1 cellular context compared by ENCODE assay signal in the genomic region with DNA sequence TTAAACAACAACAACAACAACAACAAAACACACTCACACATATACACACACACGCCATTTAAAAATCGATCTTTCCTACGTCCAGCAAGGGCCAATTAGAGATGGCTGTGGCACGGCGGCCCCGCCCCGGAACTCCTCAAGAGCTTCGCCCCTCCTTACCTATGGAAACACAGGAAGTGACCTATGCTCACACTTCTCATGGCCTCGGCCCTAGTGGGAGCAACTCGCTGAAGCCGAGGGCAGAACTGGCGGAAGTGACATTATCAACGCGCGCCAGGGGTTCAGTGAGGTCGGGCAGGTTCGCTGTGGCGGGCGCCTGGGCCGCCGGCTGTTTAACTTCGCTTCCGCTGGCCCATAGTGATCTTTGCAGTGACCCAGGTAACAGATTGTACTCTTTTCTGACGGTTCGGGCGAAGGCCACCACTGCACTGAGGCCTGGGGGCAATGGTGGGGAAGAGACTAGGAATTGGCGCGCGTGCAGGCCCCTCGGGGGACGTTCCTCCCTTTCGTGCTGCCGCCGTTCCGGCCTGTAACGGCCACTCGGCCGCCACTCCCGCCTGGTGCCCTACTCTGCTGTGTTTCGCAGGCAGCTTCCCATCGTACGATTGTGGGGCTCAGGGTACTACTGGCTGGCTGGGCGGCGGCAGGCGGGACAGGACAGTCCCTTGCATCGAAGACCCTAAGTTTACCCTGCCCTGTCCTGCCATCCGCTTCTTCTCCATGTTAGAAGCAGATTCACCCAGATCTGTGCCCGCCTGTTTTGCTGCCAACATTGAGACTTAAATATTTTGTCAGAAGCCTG.
TF ChIP-seq lines count a peak whose summit lies in the region.

A gene (plus strand): TSS at position 284 of the 802 bp plus-strand sequence. CDS start 2,661 bp downstream, outside the sequence.

TF ChIP-seq in H1, 55 proteins besides CTCF, POLR2A, EP300 and RAD21 (continued from another document):
- TF ChIP-seq KDM1A (IDR thresholded peaks at IDR 0.05; ENCODE audit: borderline replicate concordance, low read length) (no peak), JUND (IDR thresholded peaks at IDR 0.05; ENCODE audit: low read length) (peak; percentile 57; the same call in 1 of the 2 replicates), SIRT6 (IDR thresholded peaks at IDR 0.05; ENCODE audit: low read length) (no peak), HDAC2 (IDR thresholded peaks at IDR 0.05; ENCODE audit: borderline replicate concordance in 1 of 2, low read depth in 2 of 2, low read length in 2 of 2) (no peak), SIN3A (conservative IDR thresholded peaks at IDR 0.05 in 1 of 2, IDR thresholded peaks at IDR 0.05 in 1 of 2; ENCODE audit: low read depth in 1 of 2, low read length in 2 of 2) (peak in 1 of 2 experiments; percentile 84; a peak in 3 of 4 replicates), CEBPB (IDR thresholded peaks at IDR 0.05; ENCODE audit: low read depth, low read length) (no peak), MAFK (IDR thresholded peaks at IDR 0.05; ENCODE audit: low read depth, low read length) (no peak), SUZ12 (IDR thresholded peaks at IDR 0.05; ENCODE audit: low read length) (no peak), CBX8 (IDR thresholded peaks at IDR 0.05; ENCODE audit: borderline replicate concordance, low read depth, low read length) (no peak), BCL11A (IDR thresholded peaks at IDR 0.05; ENCODE audit: low read depth in 2 of 2, low read length in 2 of 2) (no peak), SIX5 (IDR thresholded peaks at IDR 0.05; ENCODE audit: low read depth, low read length) (peak; percentile 60; the same call in 1 of the 2 replicates), RNF2 (IDR thresholded peaks at IDR 0.05; ENCODE audit: borderline replicate concordance, low read depth, low read length, missing control alignments, poor library complexity, severe bottlenecking) (no peak), CTBP2 (IDR thresholded peaks at IDR 0.05; ENCODE audit: borderline replicate concordance, insufficient read depth, insufficient read length, low read length) (no peak), POLR2AphosphoS5 (IDR thresholded peaks at IDR 0.05; ENCODE audit: low read depth, low read length) (peak; percentile 74), TBP (IDR thresholded peaks at IDR 0.05; ENCODE audit: low read depth, low read length) (peak; percentile 67), FOSL1 (IDR thresholded peaks at IDR 0.05; ENCODE audit: insufficient read depth, low read depth, low read length) (no peak), PHF8 (conservative IDR thresholded peaks at IDR 0.05; ENCODE audit: low read depth, low read length) (peak; percentile 91), BRCA1 (IDR thresholded peaks at IDR 0.05; ENCODE audit: low read depth, low read length) (peak; percentile 24; the same call in 1 of the 2 replicates), ASH2L (IDR thresholded peaks at IDR 0.05; ENCODE audit: low read length) (peak; percentile 67), RFX5 (IDR thresholded peaks at IDR 0.05; ENCODE audit: borderline replicate concordance, low read depth, low read length) (no peak), SP1 (IDR thresholded peaks at IDR 0.05; ENCODE audit: low read depth, low read length) (0 out of 2 replicates have a peak, but pooled peaks have one; percentile 64), SP4 (IDR thresholded peaks at IDR 0.05; ENCODE audit: low read length) (no peak), CHD1 (IDR thresholded peaks at IDR 0.05; ENCODE audit: low read depth, low read length) (no peak), TAF1 (IDR thresholded peaks at IDR 0.05; ENCODE audit: low read depth, low read length) (peak; percentile 92), RXRA (IDR thresholded peaks at IDR 0.05; ENCODE audit: insufficient read depth, low read depth, low read length) (no peak), BACH1 (IDR thresholded peaks at IDR 0.05; ENCODE audit: low read length) (peak; percentile 29; the same call in 1 of the 2 replicates), KDM4A (IDR thresholded peaks at IDR 0.05; ENCODE audit: low read depth, low read length, severe bottlenecking) (no peak), CREB1 (IDR thresholded peaks at IDR 0.05) (peak; percentile 99), YY1 (IDR thresholded peaks at IDR 0.05; ENCODE audit: low read depth, low read length) (peak; percentile 82), ZNF274 (IDR thresholded peaks at IDR 0.05; ENCODE audit: borderline replicate concordance, extremely low read depth, low read length) (no peak), GTF2F1 (IDR thresholded peaks at IDR 0.05; ENCODE audit: borderline replicate concordance, low read depth, low read length) (no peak), KDM5A (IDR thresholded peaks at IDR 0.05; ENCODE audit: low read length) (peak; percentile 81), POU5F1 (IDR thresholded peaks at IDR 0.05; ENCODE audit: low read depth, low read length) (no peak), TAF7 (optimal IDR thresholded peaks at IDR 0.05; ENCODE audit: borderline replicate concordance, low read depth, low read length) (no peak), SP2 (IDR thresholded peaks at IDR 0.05; ENCODE audit: low read length) (peak; percentile 12; the same call in 1 of the 2 replicates), CBX5 (IDR thresholded peaks at IDR 0.05; ENCODE audit: low read depth, low read length) (no peak), EZH2 (IDR thresholded peaks at IDR 0.05; ENCODE audit: low read depth, low read length, severe bottlenecking) (no peak), EGR1 (IDR thresholded peaks at IDR 0.05; ENCODE audit: borderline replicate concordance, low read depth, low read length) (no peak), RBBP5 (IDR thresholded peaks at IDR 0.05; ENCODE audit: borderline replicate concordance, low read depth, low read length) (0 out of 2 replicates have a peak, but pooled peaks have one; percentile 73), TEAD4 (IDR thresholded peaks at IDR 0.05; ENCODE audit: low read depth, low read length) (no peak), SAP30 (IDR thresholded peaks at IDR 0.05; ENCODE audit: insufficient read depth, insufficient replicate concordance, low read length) (peak; percentile 69), NANOG (IDR thresholded peaks at IDR 0.05; ENCODE audit: insufficient read depth, low read depth, low read length, poor library complexity, severe bottlenecking) (no peak), SRF (IDR thresholded peaks at IDR 0.05; ENCODE audit: low read depth, low read length) (peak; percentile 68), NRF1 (IDR thresholded peaks at IDR 0.05; ENCODE audit: low read depth, low read length) (no peak), CHD2 (IDR thresholded peaks at IDR 0.05; ENCODE audit: low read length) (peak; percentile 60)
- TF ChIP-seq, protein P1, sequence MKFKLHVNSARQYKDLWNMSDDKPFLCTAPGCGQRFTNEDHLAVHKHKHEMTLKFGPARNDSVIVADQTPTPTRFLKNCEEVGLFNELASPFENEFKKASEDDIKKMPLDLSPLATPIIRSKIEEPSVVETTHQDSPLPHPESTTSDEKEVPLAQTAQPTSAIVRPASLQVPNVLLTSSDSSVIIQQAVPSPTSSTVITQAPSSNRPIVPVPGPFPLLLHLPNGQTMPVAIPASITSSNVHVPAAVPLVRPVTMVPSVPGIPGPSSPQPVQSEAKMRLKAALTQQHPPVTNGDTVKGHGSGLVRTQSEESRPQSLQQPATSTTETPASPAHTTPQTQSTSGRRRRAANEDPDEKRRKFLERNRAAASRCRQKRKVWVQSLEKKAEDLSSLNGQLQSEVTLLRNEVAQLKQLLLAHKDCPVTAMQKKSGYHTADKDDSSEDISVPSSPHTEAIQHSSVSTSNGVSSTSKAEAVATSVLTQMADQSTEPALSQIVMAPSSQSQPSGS (IDR thresholded peaks at IDR 0.05; ENCODE audit: low read length) = no peak
- TF ChIP-seq, protein P2, sequence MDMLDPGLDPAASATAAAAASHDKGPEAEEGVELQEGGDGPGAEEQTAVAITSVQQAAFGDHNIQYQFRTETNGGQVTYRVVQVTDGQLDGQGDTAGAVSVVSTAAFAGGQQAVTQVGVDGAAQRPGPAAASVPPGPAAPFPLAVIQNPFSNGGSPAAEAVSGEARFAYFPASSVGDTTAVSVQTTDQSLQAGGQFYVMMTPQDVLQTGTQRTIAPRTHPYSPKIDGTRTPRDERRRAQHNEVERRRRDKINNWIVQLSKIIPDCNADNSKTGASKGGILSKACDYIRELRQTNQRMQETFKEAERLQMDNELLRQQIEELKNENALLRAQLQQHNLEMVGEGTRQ (IDR thresholded peaks at IDR 0.05; ENCODE audit: low read length) = no peak
- TF ChIP-seq, protein P3, sequence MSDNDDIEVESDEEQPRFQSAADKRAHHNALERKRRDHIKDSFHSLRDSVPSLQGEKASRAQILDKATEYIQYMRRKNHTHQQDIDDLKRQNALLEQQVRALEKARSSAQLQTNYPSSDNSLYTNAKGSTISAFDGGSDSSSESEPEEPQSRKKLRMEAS (IDR thresholded peaks at IDR 0.05) = peak; percentile 30; the same call in 1 of the 2 replicates
- TF ChIP-seq, protein P4, sequence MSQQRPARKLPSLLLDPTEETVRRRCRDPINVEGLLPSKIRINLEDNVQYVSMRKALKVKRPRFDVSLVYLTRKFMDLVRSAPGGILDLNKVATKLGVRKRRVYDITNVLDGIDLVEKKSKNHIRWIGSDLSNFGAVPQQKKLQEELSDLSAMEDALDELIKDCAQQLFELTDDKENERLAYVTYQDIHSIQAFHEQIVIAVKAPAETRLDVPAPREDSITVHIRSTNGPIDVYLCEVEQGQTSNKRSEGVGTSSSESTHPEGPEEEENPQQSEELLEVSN (IDR thresholded peaks at IDR 0.05) = no peak
- TF ChIP-seq, protein P5, sequence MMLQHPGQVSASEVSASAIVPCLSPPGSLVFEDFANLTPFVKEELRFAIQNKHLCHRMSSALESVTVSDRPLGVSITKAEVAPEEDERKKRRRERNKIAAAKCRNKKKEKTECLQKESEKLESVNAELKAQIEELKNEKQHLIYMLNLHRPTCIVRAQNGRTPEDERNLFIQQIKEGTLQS (IDR thresholded peaks at IDR 0.05; ENCODE audit: insufficient read depth, low read depth, low read length) = peak; percentile 52; the same call in 1 of the 2 replicates
- TF ChIP-seq, protein P6, sequence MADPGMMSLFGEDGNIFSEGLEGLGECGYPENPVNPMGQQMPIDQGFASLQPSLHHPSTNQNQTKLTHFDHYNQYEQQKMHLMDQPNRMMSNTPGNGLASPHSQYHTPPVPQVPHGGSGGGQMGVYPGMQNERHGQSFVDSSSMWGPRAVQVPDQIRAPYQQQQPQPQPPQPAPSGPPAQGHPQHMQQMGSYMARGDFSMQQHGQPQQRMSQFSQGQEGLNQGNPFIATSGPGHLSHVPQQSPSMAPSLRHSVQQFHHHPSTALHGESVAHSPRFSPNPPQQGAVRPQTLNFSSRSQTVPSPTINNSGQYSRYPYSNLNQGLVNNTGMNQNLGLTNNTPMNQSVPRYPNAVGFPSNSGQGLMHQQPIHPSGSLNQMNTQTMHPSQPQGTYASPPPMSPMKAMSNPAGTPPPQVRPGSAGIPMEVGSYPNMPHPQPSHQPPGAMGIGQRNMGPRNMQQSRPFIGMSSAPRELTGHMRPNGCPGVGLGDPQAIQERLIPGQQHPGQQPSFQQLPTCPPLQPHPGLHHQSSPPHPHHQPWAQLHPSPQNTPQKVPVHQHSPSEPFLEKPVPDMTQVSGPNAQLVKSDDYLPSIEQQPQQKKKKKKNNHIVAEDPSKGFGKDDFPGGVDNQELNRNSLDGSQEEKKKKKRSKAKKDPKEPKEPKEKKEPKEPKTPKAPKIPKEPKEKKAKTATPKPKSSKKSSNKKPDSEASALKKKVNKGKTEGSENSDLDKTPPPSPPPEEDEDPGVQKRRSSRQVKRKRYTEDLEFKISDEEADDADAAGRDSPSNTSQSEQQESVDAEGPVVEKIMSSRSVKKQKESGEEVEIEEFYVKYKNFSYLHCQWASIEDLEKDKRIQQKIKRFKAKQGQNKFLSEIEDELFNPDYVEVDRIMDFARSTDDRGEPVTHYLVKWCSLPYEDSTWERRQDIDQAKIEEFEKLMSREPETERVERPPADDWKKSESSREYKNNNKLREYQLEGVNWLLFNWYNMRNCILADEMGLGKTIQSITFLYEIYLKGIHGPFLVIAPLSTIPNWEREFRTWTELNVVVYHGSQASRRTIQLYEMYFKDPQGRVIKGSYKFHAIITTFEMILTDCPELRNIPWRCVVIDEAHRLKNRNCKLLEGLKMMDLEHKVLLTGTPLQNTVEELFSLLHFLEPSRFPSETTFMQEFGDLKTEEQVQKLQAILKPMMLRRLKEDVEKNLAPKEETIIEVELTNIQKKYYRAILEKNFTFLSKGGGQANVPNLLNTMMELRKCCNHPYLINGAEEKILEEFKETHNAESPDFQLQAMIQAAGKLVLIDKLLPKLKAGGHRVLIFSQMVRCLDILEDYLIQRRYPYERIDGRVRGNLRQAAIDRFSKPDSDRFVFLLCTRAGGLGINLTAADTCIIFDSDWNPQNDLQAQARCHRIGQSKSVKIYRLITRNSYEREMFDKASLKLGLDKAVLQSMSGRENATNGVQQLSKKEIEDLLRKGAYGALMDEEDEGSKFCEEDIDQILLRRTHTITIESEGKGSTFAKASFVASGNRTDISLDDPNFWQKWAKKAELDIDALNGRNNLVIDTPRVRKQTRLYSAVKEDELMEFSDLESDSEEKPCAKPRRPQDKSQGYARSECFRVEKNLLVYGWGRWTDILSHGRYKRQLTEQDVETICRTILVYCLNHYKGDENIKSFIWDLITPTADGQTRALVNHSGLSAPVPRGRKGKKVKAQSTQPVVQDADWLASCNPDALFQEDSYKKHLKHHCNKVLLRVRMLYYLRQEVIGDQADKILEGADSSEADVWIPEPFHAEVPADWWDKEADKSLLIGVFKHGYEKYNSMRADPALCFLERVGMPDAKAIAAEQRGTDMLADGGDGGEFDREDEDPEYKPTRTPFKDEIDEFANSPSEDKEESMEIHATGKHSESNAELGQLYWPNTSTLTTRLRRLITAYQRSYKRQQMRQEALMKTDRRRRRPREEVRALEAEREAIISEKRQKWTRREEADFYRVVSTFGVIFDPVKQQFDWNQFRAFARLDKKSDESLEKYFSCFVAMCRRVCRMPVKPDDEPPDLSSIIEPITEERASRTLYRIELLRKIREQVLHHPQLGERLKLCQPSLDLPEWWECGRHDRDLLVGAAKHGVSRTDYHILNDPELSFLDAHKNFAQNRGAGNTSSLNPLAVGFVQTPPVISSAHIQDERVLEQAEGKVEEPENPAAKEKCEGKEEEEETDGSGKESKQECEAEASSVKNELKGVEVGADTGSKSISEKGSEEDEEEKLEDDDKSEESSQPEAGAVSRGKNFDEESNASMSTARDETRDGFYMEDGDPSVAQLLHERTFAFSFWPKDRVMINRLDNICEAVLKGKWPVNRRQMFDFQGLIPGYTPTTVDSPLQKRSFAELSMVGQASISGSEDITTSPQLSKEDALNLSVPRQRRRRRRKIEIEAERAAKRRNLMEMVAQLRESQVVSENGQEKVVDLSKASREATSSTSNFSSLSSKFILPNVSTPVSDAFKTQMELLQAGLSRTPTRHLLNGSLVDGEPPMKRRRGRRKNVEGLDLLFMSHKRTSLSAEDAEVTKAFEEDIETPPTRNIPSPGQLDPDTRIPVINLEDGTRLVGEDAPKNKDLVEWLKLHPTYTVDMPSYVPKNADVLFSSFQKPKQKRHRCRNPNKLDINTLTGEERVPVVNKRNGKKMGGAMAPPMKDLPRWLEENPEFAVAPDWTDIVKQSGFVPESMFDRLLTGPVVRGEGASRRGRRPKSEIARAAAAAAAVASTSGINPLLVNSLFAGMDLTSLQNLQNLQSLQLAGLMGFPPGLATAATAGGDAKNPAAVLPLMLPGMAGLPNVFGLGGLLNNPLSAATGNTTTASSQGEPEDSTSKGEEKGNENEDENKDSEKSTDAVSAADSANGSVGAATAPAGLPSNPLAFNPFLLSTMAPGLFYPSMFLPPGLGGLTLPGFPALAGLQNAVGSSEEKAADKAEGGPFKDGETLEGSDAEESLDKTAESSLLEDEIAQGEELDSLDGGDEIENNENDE (IDR thresholded peaks at IDR 0.05; ENCODE audit: insufficient replicate concordance, low read length) = no peak
